ENCODE assay signal across 24 cellular contexts in genomic region chr5:17129093-17129492, GRCh38.
A peak's percentile ranks its signal among the peaks of the same experiment; 100 is the strongest.
DNase-seq lines count a peak whose midpoint lies in the region; ATAC-seq, FAIRE-seq and TF ChIP-seq lines count a peak whose summit lies in the region.
"Had no signal": no experiment of that assay in that cellular context is flagged by ENCODE, and none has a peak within 500 bp of the region (broad histone marks: within the 10 kb centered on the region; RNA-seq: fewer than 3 reads in every experiment).

No MANE protein-coding gene starts in this region.

- no peak overlapping the region for H3K4ac ChIP-seq in trophoblast cell (ENCODE audit: low read depth, low read length)

- no peaks in the 10 kb centered on the region for H3K27me3 ChIP-seq in astrocyte (ENCODE audit: insufficient read depth, low read length)
- no peaks in the 10 kb centered on the region for H3K27me3 ChIP-seq in foreskin keratinocyte
- H3K27me3 ChIP-seq in trophoblast cell (ENCODE audit: insufficient read depth, low read length) = no peaks in the 10 kb centered on the region
- H3K27me3 ChIP-seq: uterus had no signal

- no peak overlapping the region for H2BK5ac ChIP-seq in trophoblast cell (ENCODE audit: low read depth, low read length, poor library complexity)

- no peak for DNase-seq in HFFc6
- no peak for DNase-seq in astrocyte (ENCODE audit: low read depth)
- DNase-seq in foreskin keratinocyte = peak in 1 of 2 donors; percentile 16
- no peak for DNase-seq in trophoblast cell
- DNase-seq in NK-92 treated with Interleukin-12 subunit alpha and Interleukin-12 subunit beta, amount 100 ng/mL, for 24 hours (lab: John Stamatoyannopoulos, UW) = no peak
- DNase-seq in mesothelial cell of epicardium (ENCODE audit: low spot score in 2 of 2, unreplicated experiment in 2 of 2) = no peak
- no peak for DNase-seq in NCI-H1436 (lab: John Stamatoyannopoulos, UW)
- DNase-seq: activated CD4-positive, alpha-beta T cell treated with anti-CD3 and anti-CD28 coated beads, Interleukin-2, amount 50 U/mL, for 48 hours; activated effector memory CD4-positive, alpha-beta T cell treated with Interleukin-2 at 50 U/mL for 16 hours; activated naive CD8-positive, alpha-beta T cell treated with anti-CD3 and anti-CD28 coated beads, Interleukin-2, amount 10 ng/mL, durations not matched to agents 7 days and 5 days; cortex of kidney; EL; foreskin fibroblast; kidney; mammary epithelial cell; NCI-H524; RPMI8226; T-helper 9 cell; uterus had no signal

- H3K9me3 ChIP-seq in astrocyte (ENCODE audit: insufficient read depth, low read depth, low read length) (no peaks in the 10 kb centered on the region), trophoblast cell (ENCODE audit: insufficient read depth, low read depth, low read length) (no peaks in the 10 kb centered on the region)
- H3K9me3 ChIP-seq: uterus had no signal

- peaks cover 45% of the 10 kb centered on the region for H3K4me1 ChIP-seq in astrocyte (ENCODE audit: insufficient read depth, low read length)
- peaks cover 10% of the 10 kb centered on the region for H3K4me1 ChIP-seq in foreskin keratinocyte
- H3K4me1 ChIP-seq in trophoblast cell (ENCODE audit: control insufficient read depth in 1 of 2, insufficient read depth in 2 of 2, low read length in 2 of 2) = no peaks in the 10 kb centered on the region
- H3K4me1 ChIP-seq: uterus had no signal

- no peak overlapping the region for H3K14ac ChIP-seq in trophoblast cell (ENCODE audit: low read length)

- TF ChIP-seq CTCF in HFFc6 (IDR thresholded peaks at IDR 0.05) (no peak), astrocyte (IDR thresholded peaks at IDR 0.05; ENCODE audit: insufficient read depth, low read depth, low read length) (no peak), foreskin keratinocyte (conservative IDR thresholded peaks at IDR 0.05) (no peak), mesothelial cell of epicardium (IDR thresholded peaks at IDR 0.05; ENCODE audit: unreplicated experiment) (no peak)

- no CpG with 5 or more reads among the region's 8 CpGs for WGBS in trophoblast cell (ENCODE audit: extremely low coverage, insufficient coverage, insufficient read length)

- H3K27ac ChIP-seq in astrocyte (ENCODE audit: low read depth, low read length) = peak overlapping the region; percentile 90
- H3K27ac ChIP-seq in foreskin keratinocyte = peak overlapping the region; percentile 8
- no peak overlapping the region for H3K27ac ChIP-seq in trophoblast cell (ENCODE audit: low read depth, low read length)
- H3K27ac ChIP-seq: HL-60, uterus had no signal

- peak overlapping the region; percentile 58 for H3K23ac ChIP-seq in trophoblast cell (ENCODE audit: low read length)

- no peak overlapping the region for H4K91ac ChIP-seq in trophoblast cell (ENCODE audit: low read depth, low read length)

- H3K36me3 Mint-ChIP-seq in HFFc6 (ENCODE audit: low read depth) (peaks cover 17% of the 10 kb centered on the region), astrocyte (ENCODE audit: low read depth, unreplicated experiment) (no peaks in the 10 kb centered on the region), mesothelial cell of epicardium (no peaks in the 10 kb centered on the region)
- H3K36me3 Mint-ChIP-seq: activated naive CD8-positive, alpha-beta T cell treated with anti-CD3 and anti-CD28 coated beads, Interleukin-2, amount 10 ng/mL, durations not matched to agents 7 days and 5 days; CD14-positive monocyte; WTC11 had no signal

- H3K18ac ChIP-seq in trophoblast cell (ENCODE audit: low read length) = no peak overlapping the region

- H3K9ac ChIP-seq in astrocyte (ENCODE audit: low read length) = peak overlapping the region; percentile 1
- H3K9ac ChIP-seq in trophoblast cell (ENCODE audit: low read length) = no peak overlapping the region

- H4K12ac ChIP-seq in trophoblast cell (ENCODE audit: low read depth, low read length) = no peak overlapping the region

- H3K27ac Mint-ChIP-seq in HFFc6 (peak overlapping the region; percentile 94), astrocyte (ENCODE audit: unreplicated experiment) (peak overlapping the region; percentile 28), mesothelial cell of epicardium (no peak overlapping the region)
- H3K27ac Mint-ChIP-seq: activated naive CD8-positive, alpha-beta T cell treated with anti-CD3 and anti-CD28 coated beads, Interleukin-2, amount 10 ng/mL, durations not matched to agents 7 days and 5 days; WTC11 had no signal

- H4K20me1 ChIP-seq in astrocyte (ENCODE audit: insufficient read depth, low read length) = no peaks in the 10 kb centered on the region

- H3K4me2 ChIP-seq in astrocyte (ENCODE audit: low read length) (no peak overlapping the region), trophoblast cell (ENCODE audit: low read length) (no peak overlapping the region)

- no peaks in the 10 kb centered on the region for H3K79me1 ChIP-seq in trophoblast cell (ENCODE audit: low read length)

- H3K4me3 ChIP-seq in astrocyte (ENCODE audit: insufficient read depth, low read depth, low read length) (no peak overlapping the region), trophoblast cell (ENCODE audit: low read depth, low read length) (no peak overlapping the region)
- H3K4me3 ChIP-seq: uterus had no signal

- H3K79me2 ChIP-seq in astrocyte (ENCODE audit: insufficient read depth, low read length) (no peaks in the 10 kb centered on the region), trophoblast cell (ENCODE audit: control insufficient read depth, insufficient read depth, low read length, poor library complexity) (no peaks in the 10 kb centered on the region)

- H3K27me3 Mint-ChIP-seq in HFFc6 (ENCODE audit: insufficient read depth) (peaks cover 8% of the 10 kb centered on the region), astrocyte (ENCODE audit: low read depth, unreplicated experiment) (no peaks in the 10 kb centered on the region), mesothelial cell of epicardium (ENCODE audit: low read depth) (no peaks in the 10 kb centered on the region)

- H2AFZ ChIP-seq in astrocyte (ENCODE audit: low read depth, low read length) (no peak overlapping the region), trophoblast cell (ENCODE audit: insufficient read depth, low read length, poor library complexity) (no peak overlapping the region)

- H3K9me3 Mint-ChIP-seq in HFFc6 (no peaks in the 10 kb centered on the region), astrocyte (ENCODE audit: unreplicated experiment) (no peaks in the 10 kb centered on the region), mesothelial cell of epicardium (peaks cover 3% of the 10 kb centered on the region)
- H3K9me3 Mint-ChIP-seq: activated naive CD8-positive, alpha-beta T cell treated with anti-CD3 and anti-CD28 coated beads, Interleukin-2, amount 10 ng/mL, durations not matched to agents 7 days and 5 days had no signal

- H2BK12ac ChIP-seq in trophoblast cell (ENCODE audit: low read length) = no peak overlapping the region

- H3K4me1 Mint-ChIP-seq in HFFc6 (ENCODE audit: low read depth) (peaks cover 85% of the 10 kb centered on the region), astrocyte (ENCODE audit: low read depth, unreplicated experiment) (peaks cover 25% of the 10 kb centered on the region), mesothelial cell of epicardium (peaks cover 13% of the 10 kb centered on the region)

- H3K36me3 ChIP-seq in astrocyte (ENCODE audit: insufficient read depth, low read length) (no peaks in the 10 kb centered on the region), trophoblast cell (ENCODE audit: control insufficient read depth in 1 of 2, insufficient read depth in 2 of 2, low read length in 2 of 2) (no peaks in the 10 kb centered on the region)
- H3K36me3 ChIP-seq: uterus had no signal

- ATAC-seq in foreskin keratinocyte (no peak), HG02870 (IDR thresholded peaks at IDR 0.05; ENCODE audit: unreplicated experiment) (no peak)
- ATAC-seq: WTC11 had no signal

- no peak overlapping the region for H2BK120ac ChIP-seq in trophoblast cell (ENCODE audit: insufficient read depth, low read length, poor library complexity)

- no peak overlapping the region for H4K8ac ChIP-seq in trophoblast cell (ENCODE audit: low read depth, low read length)

- FAIRE-seq in astrocyte (lab: Jason Lieb, UNC) = no peak
- FAIRE-seq: D721Med, kidney had no signal

- H3K4me3 Mint-ChIP-seq in HFFc6 (peak overlapping the region; percentile 12; the same call in 1 of the 2 replicates), astrocyte (ENCODE audit: unreplicated experiment) (no peak overlapping the region), mesothelial cell of epicardium (no peak overlapping the region)
- H3K4me3 Mint-ChIP-seq: activated naive CD8-positive, alpha-beta T cell treated with anti-CD3 and anti-CD28 coated beads, Interleukin-2, amount 10 ng/mL, durations not matched to agents 7 days and 5 days; WTC11 had no signal

- no peak overlapping the region for H2AK5ac ChIP-seq in trophoblast cell (ENCODE audit: low read length)
